Comparison of ENCODE assay signal across 20 cellular contexts in the genomic region with DNA sequence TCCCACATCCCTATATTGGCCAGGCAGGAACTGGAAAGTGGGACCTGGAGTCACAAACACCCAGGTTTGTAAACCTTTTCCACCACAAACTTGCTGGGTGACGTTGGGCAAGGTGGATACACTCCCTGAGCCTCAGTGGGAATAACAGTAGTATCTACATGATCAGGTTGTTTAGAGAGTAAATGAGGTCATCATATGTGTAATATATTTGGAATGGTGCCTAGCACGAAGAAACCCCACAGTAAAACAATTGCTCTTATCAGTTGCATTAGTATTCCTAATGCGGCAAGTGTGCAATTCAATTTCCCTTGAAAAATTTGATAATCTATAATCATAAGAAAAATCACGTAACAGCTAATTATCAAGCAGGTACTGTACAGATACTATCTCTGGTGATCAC. TPM values are rescaled to one million over a fixed set of nuclear protein-coding genes. Genes with fewer than 3 reads are reported as not detected.
DNase-seq lines count a peak whose midpoint lies in the region; ATAC-seq and TF ChIP-seq lines count a peak whose summit lies in the region.
"Had no signal": no experiment of that assay in that cellular context is flagged by ENCODE, and none has a peak within 500 bp of the region (broad histone marks: within the 10 kb centered on the region; RNA-seq: fewer than 3 reads in every experiment).

No MANE protein-coding gene starts in this region.

- H4K12ac ChIP-seq in trophoblast cell (ENCODE audit: low read depth, low read length), result no peak overlapping the region

- peaks cover 5% of the 10 kb centered on the region for H3K9me3 Mint-ChIP-seq in natural killer cell treated with Interleukin-12 subunit alpha and Interleukin-12 subunit beta and Interleukin-15 and Interleukin-18, amount 100 ng/mL, for 72 hours

- TF ChIP-seq CTCF in HEK293 (tag by site-specific recombination; IDR thresholded peaks at IDR 0.05), result no peak
- no peak for TF ChIP-seq CTCF in RWPE2 (IDR thresholded peaks at IDR 0.05; ENCODE audit: poor library complexity, severe bottlenecking)

- H3K4ac ChIP-seq in trophoblast cell (ENCODE audit: low read depth, low read length), result no peak overlapping the region

- no peak overlapping the region for H2AK5ac ChIP-seq in trophoblast cell (ENCODE audit: low read length)

- H3K4me2 ChIP-seq in trophoblast cell (ENCODE audit: low read length), result no peak overlapping the region
- H3K4me2 ChIP-seq: hepatocyte had no signal

- H3K9me3 ChIP-seq in HEK293 (ENCODE audit: control insufficient read depth, insufficient read depth, low read depth, low read length), result no peaks in the 10 kb centered on the region
- H3K9me3 ChIP-seq in RWPE2 (ENCODE audit: severe bottlenecking), result no peaks in the 10 kb centered on the region
- no peaks in the 10 kb centered on the region for H3K9me3 ChIP-seq in trophoblast cell (ENCODE audit: insufficient read depth, low read depth, low read length)
- H3K9me3 ChIP-seq: adrenal gland, MG63, thoracic aorta had no signal

- H3K4me3 Mint-ChIP-seq in natural killer cell treated with Interleukin-12 subunit alpha and Interleukin-12 subunit beta and Interleukin-15 and Interleukin-18, amount 100 ng/mL, for 72 hours, result no peak overlapping the region

- H3K27me3 ChIP-seq in RWPE2 (ENCODE audit: insufficient read depth, poor library complexity, severe bottlenecking) (no peaks in the 10 kb centered on the region), trophoblast cell (ENCODE audit: insufficient read depth, low read length) (no peaks in the 10 kb centered on the region)
- H3K27me3 ChIP-seq: adrenal gland, hepatocyte, MG63 had no signal

- ATAC-seq in RWPE2 (ENCODE audit: low read depth), result peak; percentile 80
- ATAC-seq in natural killer cell treated with Interleukin-12 subunit alpha and Interleukin-12 subunit beta and Interleukin-15 and Interleukin-18, amount 100 ng/mL, for 72 hours, result no peak

- no peak overlapping the region for H3K9ac ChIP-seq in trophoblast cell (ENCODE audit: low read length)

- no peak overlapping the region for H2BK120ac ChIP-seq in trophoblast cell (ENCODE audit: insufficient read depth, low read length, poor library complexity)

- no peak overlapping the region for H3K27ac Mint-ChIP-seq in natural killer cell treated with Interleukin-12 subunit alpha and Interleukin-12 subunit beta and Interleukin-15 and Interleukin-18, amount 100 ng/mL, for 72 hours

- no peak overlapping the region for H4K91ac ChIP-seq in trophoblast cell (ENCODE audit: low read depth, low read length)

- no peaks in the 10 kb centered on the region for H3K36me3 ChIP-seq in HEK293 (ENCODE audit: control insufficient read depth in 2 of 2, insufficient read depth in 1 of 2, low read length in 2 of 2)
- no peaks in the 10 kb centered on the region for H3K36me3 ChIP-seq in RWPE2 (ENCODE audit: low read depth)
- H3K36me3 ChIP-seq in trophoblast cell (ENCODE audit: control insufficient read depth in 1 of 2, insufficient read depth in 2 of 2, low read length in 2 of 2), result no peaks in the 10 kb centered on the region
- H3K36me3 ChIP-seq: adrenal gland, thoracic aorta had no signal

- DNase-seq in RWPE2 (ENCODE audit: low spot score) (no peak), epithelial cell of prostate (ENCODE audit: low read depth, low spot score) (peak; percentile 39), trophoblast cell (peak; percentile 16 to 73), ureter (ENCODE audit: low spot score) (no peak), COR-L47 (lab: John Stamatoyannopoulos, UW) (no peak)
- no peak for DNase-seq in natural killer cell treated with Interleukin-12 subunit alpha and Interleukin-12 subunit beta and Interleukin-15 and Interleukin-18, amount 100 ng/mL, for 72 hours (ENCODE audit: low spot score)
- DNase-seq: activated CD4-positive, CD25-positive, alpha-beta regulatory T cell; adrenal gland; cortex of kidney; DMS 273 treated with DMSO at 0.1 percent for 48 hours; erythroblast; MG63; NCI-H2107; NCI-H526 treated with DMSO at 0.1 percent for 48 hours; nucleus accumbens; stimulated activated CD4-positive, alpha-beta T cell treated with anti-CD3 and anti-CD28 coated beads, Interleukin-4, amount 100 ng/mL, for 24 hours; stimulated activated CD8-positive, alpha-beta memory T cell treated with anti-CD3 and anti-CD28 coated beads, Interleukin-4, amount 100 ng/mL, for 48 hours had no signal

- peaks cover 15% of the 10 kb centered on the region; the same call in 1 of the 2 replicates for H3K4me1 ChIP-seq in HEK293 (ENCODE audit: control insufficient read depth, insufficient read depth, low read length)
- H3K4me1 ChIP-seq in RWPE2 (ENCODE audit: insufficient read depth, poor library complexity, severe bottlenecking), result peaks cover 21% of the 10 kb centered on the region
- H3K4me1 ChIP-seq in trophoblast cell (ENCODE audit: control insufficient read depth in 1 of 2, insufficient read depth in 2 of 2, low read length in 2 of 2), result peaks cover 0 to 2% of the 10 kb centered on the region in 2 experiments
- H3K4me1 ChIP-seq: adrenal gland had no signal

- H3K23ac ChIP-seq in trophoblast cell (ENCODE audit: low read length), result no peak overlapping the region

- H4K8ac ChIP-seq in trophoblast cell (ENCODE audit: low read depth, low read length), result no peak overlapping the region

- POLR2A ChIA-PET in HEK293 (lab: Yijun Ruan, JAX), result no interaction called here

- no peak overlapping the region for H3K14ac ChIP-seq in trophoblast cell (ENCODE audit: low read length)

- no peaks in the 10 kb centered on the region for H3K27me3 Mint-ChIP-seq in natural killer cell treated with Interleukin-12 subunit alpha and Interleukin-12 subunit beta and Interleukin-15 and Interleukin-18, amount 100 ng/mL, for 72 hours

- no peak overlapping the region for H2AFZ ChIP-seq in trophoblast cell (ENCODE audit: insufficient read depth, low read length, poor library complexity)
- H2AFZ ChIP-seq: hepatocyte had no signal

- no CpG with 5 or more reads among the region's 4 CpGs for WGBS in trophoblast cell (ENCODE audit: extremely low coverage, insufficient coverage, insufficient read length)

- H3K79me1 ChIP-seq in trophoblast cell (ENCODE audit: low read length), result no peaks in the 10 kb centered on the region

- peaks cover 20% of the 10 kb centered on the region for H3K36me3 Mint-ChIP-seq in natural killer cell treated with Interleukin-12 subunit alpha and Interleukin-12 subunit beta and Interleukin-15 and Interleukin-18, amount 100 ng/mL, for 72 hours

- H3K27ac ChIP-seq in HEK293 (ENCODE audit: extremely low read depth, low read depth, low read length), result no peak overlapping the region
- no peak overlapping the region for H3K27ac ChIP-seq in RWPE2 (ENCODE audit: poor library complexity, severe bottlenecking)
- no peak overlapping the region for H3K27ac ChIP-seq in epithelial cell of prostate
- H3K27ac ChIP-seq in trophoblast cell (ENCODE audit: low read depth, low read length), result no peak overlapping the region
- H3K27ac ChIP-seq: adrenal gland, hepatocyte, thoracic aorta had no signal

- peaks cover 20 to 25% of the 10 kb centered on the region in 2 donors for H3K4me1 Mint-ChIP-seq in natural killer cell treated with Interleukin-12 subunit alpha and Interleukin-12 subunit beta and Interleukin-15 and Interleukin-18, amount 100 ng/mL, for 72 hours (ENCODE audit: low read depth in 2 of 2)

- no peak overlapping the region for H2BK12ac ChIP-seq in trophoblast cell (ENCODE audit: low read length)

- no peak overlapping the region for H3K18ac ChIP-seq in trophoblast cell (ENCODE audit: low read length)

- H3K79me2 ChIP-seq in trophoblast cell (ENCODE audit: control insufficient read depth, insufficient read depth, low read length, poor library complexity), result no peaks in the 10 kb centered on the region
- H3K79me2 ChIP-seq: hepatocyte had no signal

- CTCF ChIA-PET in HEK293 (lab: Yijun Ruan, JAX), result interaction anchor here (1.0 to 1.5 kb wide), 2 partner anchors 46 to 446 kb away, joined by 3 to 5 read pairs; no protein-coding TSS in a partner anchor

- H3K4me3 ChIP-seq in HEK293 (ENCODE audit: low read depth, low read length) (no peak overlapping the region), RWPE2 (ENCODE audit: severe bottlenecking) (no peak overlapping the region), trophoblast cell (ENCODE audit: low read depth, low read length) (no peak overlapping the region)
- H3K4me3 ChIP-seq: adrenal gland, hepatocyte, MG63, thoracic aorta had no signal

- no peak overlapping the region for H2BK5ac ChIP-seq in trophoblast cell (ENCODE audit: low read depth, low read length, poor library complexity)

TF ChIP-seq in HEK293, 187 proteins besides CTCF, POLR2A, EP300 and RAD21 (continues in another document):
- TF ChIP-seq PRDM1 (tag by site-specific recombination; IDR thresholded peaks at IDR 0.05) (no peak), ZNF701 (tag by site-specific recombination; IDR thresholded peaks at IDR 0.05) (no peak), ZNF24 (tag by site-specific recombination; IDR thresholded peaks at IDR 0.05) (no peak), ZNF48 (tag by site-specific recombination; IDR thresholded peaks at IDR 0.05) (no peak), ZXDB (tag by site-specific recombination; IDR thresholded peaks at IDR 0.05) (peak; percentile 22; the same call in 1 of the 2 replicates), WT1 (tag by site-specific recombination; IDR thresholded peaks at IDR 0.05) (no peak), ZNF660 (tag by site-specific recombination; IDR thresholded peaks at IDR 0.05) (no peak), TRIM28 (IDR thresholded peaks at IDR 0.05; ENCODE audit: borderline replicate concordance, low read length) (peak; percentile 83; the same call in 1 of the 2 replicates), ZNF768 (tag by site-specific recombination; IDR thresholded peaks at IDR 0.05) (peak; percentile 79; the same call in 1 of the 2 replicates), ZNF791 (tag by site-specific recombination; IDR thresholded peaks at IDR 0.05) (no peak), ZNF366 (tag by site-specific recombination; conservative IDR thresholded peaks at IDR 0.05) (peak; percentile 57), ZNF169 (tag by site-specific recombination; IDR thresholded peaks at IDR 0.05) (no peak)
- TF ChIP-seq, protein P1, sequence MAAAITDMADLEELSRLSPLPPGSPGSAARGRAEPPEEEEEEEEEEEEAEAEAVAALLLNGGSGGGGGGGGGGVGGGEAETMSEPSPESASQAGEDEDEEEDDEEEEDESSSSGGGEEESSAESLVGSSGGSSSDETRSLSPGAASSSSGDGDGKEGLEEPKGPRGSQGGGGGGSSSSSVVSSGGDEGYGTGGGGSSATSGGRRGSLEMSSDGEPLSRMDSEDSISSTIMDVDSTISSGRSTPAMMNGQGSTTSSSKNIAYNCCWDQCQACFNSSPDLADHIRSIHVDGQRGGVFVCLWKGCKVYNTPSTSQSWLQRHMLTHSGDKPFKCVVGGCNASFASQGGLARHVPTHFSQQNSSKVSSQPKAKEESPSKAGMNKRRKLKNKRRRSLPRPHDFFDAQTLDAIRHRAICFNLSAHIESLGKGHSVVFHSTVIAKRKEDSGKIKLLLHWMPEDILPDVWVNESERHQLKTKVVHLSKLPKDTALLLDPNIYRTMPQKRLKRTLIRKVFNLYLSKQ (tag by site-specific recombination; IDR thresholded peaks at IDR 0.05; ENCODE audit: borderline replicate concordance), result no peak

RNA-seq across cellular contexts. Expression of gene HIVEP2, which starts 51.9 kb away (rescaled TPM):
- polyA plus RNA-seq in trophoblast cell (2013), result 4.3 and 4.6 TPM in 2 replicates
- total RNA-seq in ureter, result 29.0 TPM
- total RNA-seq in natural killer cell treated with Interleukin-12 subunit alpha and Interleukin-12 subunit beta and Interleukin-15 and Interleukin-18, amount 100 ng/mL, for 72 hours, result 10 to 100 TPM; 45.7 to 58.1 TPM

Comparison
In these comparisons a context has a peak if more than half of its experiments do, and no peak if none do; other contexts are left out.
1. DNase-seq: peak in epithelial cell of prostate (single experiment) and trophoblast cell (2 of 2); none in RWPE2 (single experiment), ureter (single experiment), natural killer cell treated with Interleukin-12 subunit alpha and Interleukin-12 subunit beta and Interleukin-15 and Interleukin-18, amount 100 ng/mL, for 72 hours (single experiment) and COR-L47 (single experiment).